Comparison of ENCODE assay signal across 10 cellular contexts in genomic region chr7:1175597-1175966, GRCh38. TPM values are rescaled to one million over a fixed set of nuclear protein-coding genes. Genes with fewer than 3 reads are reported as not detected.
DNase-seq lines count a peak whose midpoint lies in the region; ATAC-seq, FAIRE-seq and TF ChIP-seq lines count a peak whose summit lies in the region.
"Had no signal": no experiment of that assay in that cellular context is flagged by ENCODE, and none has a peak within 500 bp of the region (broad histone marks: within the 10 kb centered on the region; RNA-seq: fewer than 3 reads in every experiment).

No MANE protein-coding gene starts in this region.

- no peak overlapping the region for H3K14ac ChIP-seq in neuronal stem cell (ENCODE audit: low read length)

- TF ChIP-seq RAD21 in GM12878 (IDR thresholded peaks at IDR 0.05; ENCODE audit: insufficient read depth, low read depth, low read length) = no peak

- H2BK15ac ChIP-seq in neuronal stem cell (ENCODE audit: low read length) = no peak overlapping the region

- FAIRE-seq in GM12878 (lab: Jason Lieb, UNC) = no peak

- CTCF ChIA-PET in A673 (lab: Charles Lee) (interaction anchor here (0.6 to 2.4 kb wide), 5 partner anchors 15 to 1682 kb away, joined by 3 to 9 read pairs (median 6); partner anchors contain the start of gene ZFAND2A), GM12878 (lab: Yijun Ruan, JAX) (interaction anchor here (0.6 to 5.8 kb wide), 28 partner anchors 9 to 835 kb away, joined by 3 to 115 read pairs (median 4); partner anchors contain the start of genes COX19, GPER1, GPR146 and ZFAND2A)

- no peak overlapping the region for H2BK5ac ChIP-seq in neuronal stem cell (ENCODE audit: low read length)

- ATAC-seq in GM12878 = no peak
- ATAC-seq in HG02870 (IDR thresholded peaks at IDR 0.05; ENCODE audit: unreplicated experiment) = no peak
- no peak for ATAC-seq in GM21526 (IDR thresholded peaks at IDR 0.05; ENCODE audit: low FRiP score, unreplicated experiment)

- no peak overlapping the region for H2BK12ac ChIP-seq in neuronal stem cell (ENCODE audit: low read length)

- no peak overlapping the region for H4K91ac ChIP-seq in neuronal stem cell (ENCODE audit: low read depth, low read length, poor library complexity)

- RAD21 ChIA-PET in GM12878 (lab: Charles Lee; ENCODE audit: unreplicated experiment) = interaction anchor here (0.8 to 3.0 kb wide), 13 partner anchors 24 to 268 kb away, joined by 3 to 42 read pairs (median 5); partner anchors contain the start of gene GPER1

- H3K4me3 ChIP-seq in A673 (ENCODE audit: low read depth, low read length, poor library complexity, severe bottlenecking) = peak overlapping the region; percentile 28
- H3K4me3 ChIP-seq in HUES6 (ENCODE audit: low read depth, low read length) = 0 out of 2 replicates have a peak overlapping the region, but pooled peaks have one; percentile 43
- H3K4me3 ChIP-seq in GM12878 = peak overlapping the region; percentile 19; the same call in 1 of the 2 replicates
- H3K4me3 ChIP-seq in neuronal stem cell (ENCODE audit: low read length in 2 of 2) = no peak overlapping the region

- TF ChIP-seq EP300 in GM12878 (IDR thresholded peaks at IDR 0.05; ENCODE audit: borderline replicate concordance in 1 of 2, control insufficient read depth in 1 of 2, low read depth in 2 of 2, low read length in 2 of 2) = no peak

- no peaks in the 10 kb centered on the region for H3K27me3 ChIP-seq in A673 (replicated peaks; ENCODE audit: insufficient read depth, low read depth, low read length, poor library complexity)
- no peaks in the 10 kb centered on the region for H3K27me3 ChIP-seq in HUES6 (ENCODE audit: control insufficient read depth, insufficient read depth, low read length)
- H3K27me3 ChIP-seq in GM12878 (replicated peaks in 1 of 2; ENCODE audit: control insufficient read depth in 2 of 2, insufficient read depth in 2 of 2, low read length in 1 of 2) = no peaks in the 10 kb centered on the region
- H3K27me3 ChIP-seq in neuronal stem cell (ENCODE audit: control insufficient read depth in 3 of 3, insufficient read depth in 3 of 3, low read depth in 1 of 3, low read length in 3 of 3) = no peaks in the 10 kb centered on the region

- no peaks in the 10 kb centered on the region for H3K9me3 ChIP-seq in A673 (ENCODE audit: low read depth, low read length, poor library complexity, severe bottlenecking)
- H3K9me3 ChIP-seq in HUES6 (ENCODE audit: control insufficient read depth, insufficient read depth, low read depth, low read length) = 0 out of 2 replicates have a peak, but pooled peaks cover 2% of the 10 kb centered on the region
- no peaks in the 10 kb centered on the region; the same call in 2 of the 3 replicates for H3K9me3 ChIP-seq in GM12878 (replicated peaks; ENCODE audit: control insufficient read depth, insufficient read depth, low read length)
- peaks cover 0 to 8% of the 10 kb centered on the region in 2 donors for H3K9me3 ChIP-seq in neuronal stem cell (replicated peaks in 1 of 2; ENCODE audit: control insufficient read depth in 2 of 2, insufficient read depth in 1 of 2, low read depth in 1 of 2, low read length in 2 of 2)

- no peak overlapping the region for H3K27ac ChIP-seq in A673 (ENCODE audit: low read depth, low read length, poor library complexity, severe bottlenecking)
- H3K27ac ChIP-seq in HUES6 (ENCODE audit: low read depth, low read length) = no peak overlapping the region
- H3K27ac ChIP-seq in GM12878 (ENCODE audit: control insufficient read depth, insufficient read depth) = no peak overlapping the region
- H3K27ac ChIP-seq in neuronal stem cell (replicated peaks; ENCODE audit: low read length) = no peak overlapping the region

- H4K8ac ChIP-seq in neuronal stem cell (ENCODE audit: low read depth, low read length) = peak overlapping the region; percentile 1

- BruUV-seq in A673 (replicated peaks; lab: Mats Ljungman, UMichigan) (no TSS peak), GM12878 (replicated peaks; lab: Mats Ljungman, UMichigan) (no TSS peak)

- H2AFZ ChIP-seq in GM12878 (ENCODE audit: control insufficient read depth, low read depth, low read length) = peak overlapping the region; percentile 94
- H2AFZ ChIP-seq in neuronal stem cell (ENCODE audit: low read length) = peak overlapping the region; percentile 78

- no peak for TF ChIP-seq CTCF in A673 (conservative IDR thresholded peaks at IDR 0.05; ENCODE audit: low read depth, low read length)
- no peak for TF ChIP-seq CTCF in GM12878 (IDR thresholded peaks at IDR 0.05 in 2 of 3, conservative IDR thresholded peaks at IDR 0.05 in 1 of 3; ENCODE audit: control insufficient read depth in 2 of 3, extremely low read depth in 1 of 3, insufficient read depth in 1 of 3, low read depth in 3 of 3, low read length in 3 of 3)

- H2BK120ac ChIP-seq in neuronal stem cell (ENCODE audit: low read depth, low read length) = no peak overlapping the region

- no peaks in the 10 kb centered on the region for H3K79me1 ChIP-seq in neuronal stem cell (ENCODE audit: low read depth, low read length)

- H3K9ac ChIP-seq in HUES6 (ENCODE audit: low read length) (no peak overlapping the region), GM12878 (ENCODE audit: control insufficient read depth, insufficient read depth, low read length) (no peak overlapping the region), neuronal stem cell (ENCODE audit: low read depth, low read length, poor library complexity) (no peak overlapping the region)

- DNase-seq in A673 (ENCODE audit: low spot score) = no peak
- DNase-seq in GM12878 (ENCODE audit: low read depth, low spot score) = no peak
- no peak for DNase-seq in neuronal stem cell (ENCODE audit: low spot score)
- DNase-seq in DMS53 (lab: John Stamatoyannopoulos, UW) = no peak
- no peak for DNase-seq in glomerular visceral epithelial cell (ENCODE audit: extremely low spot score)
- DNase-seq: NCI-H510A had no signal

- no peaks in the 10 kb centered on the region for H3K36me3 ChIP-seq in A673 (ENCODE audit: insufficient read depth, low read length, poor library complexity, severe bottlenecking)
- no peaks in the 10 kb centered on the region for H3K36me3 ChIP-seq in HUES6 (ENCODE audit: control insufficient read depth, insufficient read depth, low read length)
- no peaks in the 10 kb centered on the region for H3K36me3 ChIP-seq in GM12878 (ENCODE audit: control insufficient read depth in 2 of 2, insufficient read depth in 2 of 2, low read length in 1 of 2)
- H3K36me3 ChIP-seq in neuronal stem cell (replicated peaks in 1 of 2; ENCODE audit: control insufficient read depth in 2 of 2, insufficient read depth in 2 of 2, low read length in 2 of 2) = no peaks in the 10 kb centered on the region

- H3K4me1 ChIP-seq in A673 (ENCODE audit: insufficient read depth, low read length, poor library complexity, severe bottlenecking) = peaks cover 13% of the 10 kb centered on the region
- peaks cover 4% of the 10 kb centered on the region for H3K4me1 ChIP-seq in HUES6 (ENCODE audit: control insufficient read depth, insufficient read depth, low read length)
- H3K4me1 ChIP-seq in GM12878 (ENCODE audit: control insufficient read depth, insufficient read depth, low read length) = peaks cover 4% of the 10 kb centered on the region; the same call in 1 of the 2 replicates
- peaks cover 0 to 2% of the 10 kb centered on the region in 2 donors for H3K4me1 ChIP-seq in neuronal stem cell (ENCODE audit: control insufficient read depth in 2 of 2, insufficient read depth in 1 of 2, low read depth in 1 of 2, low read length in 2 of 2)

- H3K4me2 ChIP-seq in GM12878 (ENCODE audit: control insufficient read depth, insufficient read depth) (peak overlapping the region; percentile 74), neuronal stem cell (ENCODE audit: insufficient read depth, low read length, poor library complexity, severe bottlenecking) (no peak overlapping the region)

- intact Hi-C loops in A673 (cut with micrococcal nuclease; ENCODE audit: unreplicated experiment) = no loop called here
- intact Hi-C loops in GM12878 (cut with micrococcal nuclease; ENCODE audit: unreplicated experiment) = loop anchor here (5.0 kb wide), 1 partner anchor 108 kb away; no protein-coding TSS in a partner anchor

- TF ChIP-seq POLR2A in GM12878 (IDR thresholded peaks at IDR 0.05; ENCODE audit: low read depth, low read length) = no peak

- 85% methylated on average over 15 of the region's 15 CpGs for WGBS in GM12878 (ENCODE audit: insufficient coverage, insufficient replicate concordance, low lambda C conversion rate, missing lambda C conversion rate)
- no CpG with 5 or more reads among the region's 15 CpGs for WGBS in neuronal stem cell (ENCODE audit: extremely low coverage in 2 of 2, insufficient read length in 2 of 2, insufficient replicate concordance in 1 of 2), 2 donors

- in situ Hi-C loops in GM12878 (cut with MboI) = loop anchor here (5.0 kb wide), 1 partner anchor 183 kb away; no protein-coding TSS in a partner anchor

- H3K23ac ChIP-seq in neuronal stem cell (ENCODE audit: low read depth, low read length, poor library complexity) = no peak overlapping the region

- H3K79me2 ChIP-seq in GM12878 (ENCODE audit: control insufficient read depth, insufficient read depth, low read length) = no peaks in the 10 kb centered on the region

- H2AK5ac ChIP-seq in neuronal stem cell (ENCODE audit: low read depth, low read length) = peak overlapping the region; percentile 66

- H3K18ac ChIP-seq in neuronal stem cell (ENCODE audit: low read length) = peak overlapping the region; percentile 36

- no peaks in the 10 kb centered on the region for H4K20me1 ChIP-seq in GM12878 (ENCODE audit: control insufficient read depth, insufficient read depth)

- no peak overlapping the region for H3K4ac ChIP-seq in neuronal stem cell (ENCODE audit: low read length)

- SMC1A ChIA-PET in GM12878 (lab: Charles Lee; ENCODE audit: uncharacterized antibody, unreplicated experiment) = interaction anchor here (0.7 to 5.1 kb wide), 12 partner anchors 14 to 266 kb away, joined by 3 to 35 read pairs (median 3); partner anchors contain the start of gene GPR146

- POLR2A ChIA-PET in A673 (lab: Charles Lee; ENCODE audit: low non-redundant PET) = no interaction called here
- POLR2A ChIA-PET in GM12878 (lab: Charles Lee) = interaction anchor here (1.2 to 2.0 kb wide), 4 partner anchors 15 to 90 kb away, joined by 3 to 8 read pairs (median 4); a partner anchor contains a TSS

RNA-seq across cellular contexts. Expression of gene ZFAND2A, which starts 15.6 kb away (rescaled TPM):
- total RNA-seq in A673 (2021) (26.1 and 27.4 TPM in 2 replicates), GM12878 (2014; rRNA removed) (15.4 and 19.4 TPM in 2 replicates), GM12878 (2014; rRNA removed; fragmentation: Illumina TruSeq; extraction: Trizol) (16.0 and 17.6 TPM in 2 replicates), GM12878 (2021) (14.8 and 16.7 TPM in 2 replicates)
- 22.3 and 26.6 TPM in 2 replicates for total RNA-seq in GM12878 (2013; cell fraction: nucleolus; rRNA removed)
- polyA plus RNA-seq in GM12878 (2011; ENCODE audit: low read depth) = 28.4 TPM
- polyA plus RNA-seq in GM12878 (2011; rRNA removed) (30.8 and 32.5 TPM in 2 replicates), GM12878 (2014; fragmentation: Illumina TruSeq; extraction: Trizol) (14.1 and 17.2 TPM in 2 replicates), GM12878 (2014; fragmentation: Nextera tagmentation; extraction: Ambion mirVana) (10 to 100 TPM; 34.9 to 39.9 TPM), GM12878 (2014; rRNA removed) (19.8 and 23.1 TPM in 2 replicates), GM12878 (2016; fragmentation: Nextera tagmentation; extraction: Ambion mirVana) (10 to 100 TPM; 21.7 to 23.1 TPM)
- polyA plus RNA-seq in GM12878 (2011; cell fraction: cytosol; rRNA removed) = 27.5 TPM in 2 replicates
- polyA plus RNA-seq in GM12878 (2011; cell fraction: nucleus; rRNA removed) = 22.1 and 26.6 TPM in 2 replicates
- 28.4 and 35.3 TPM in 2 replicates for polyA plus RNA-seq in GM12878 (2012)
- polyA minus RNA-seq in GM12878 (2011; rRNA and poly(A)+ RNA removed) = 12.7 and 16.2 TPM in 2 replicates
- 5.8 and 9.6 TPM in 2 replicates for polyA minus RNA-seq in GM12878 (2011; cell fraction: cytosol; rRNA and poly(A)+ RNA removed)
- polyA minus RNA-seq in GM12878 (2011; cell fraction: nucleus; rRNA and poly(A)+ RNA removed) = 15.6 and 20.4 TPM in 2 replicates
- 9.5 TPM for polyA plus RNA-seq in neuronal stem cell (2013, experiment 1 of 2)
- 8.7 TPM for polyA plus RNA-seq in neuronal stem cell (2013, experiment 2 of 2)

RNA-seq across cellular contexts. Expression of gene UNCX, which starts 57.1 kb away (rescaled TPM):
- total RNA-seq in A673 (2021) = 1.2 and 1.9 TPM in 2 replicates
- not detected in 2 replicates for total RNA-seq in GM12878 (2013; cell fraction: nucleolus; rRNA removed)
- not detected in 2 replicates for total RNA-seq in GM12878 (2014; rRNA removed)
- total RNA-seq in GM12878 (2014; rRNA removed; fragmentation: Illumina TruSeq; extraction: Trizol) = not detected in 2 replicates
- not detected in 2 replicates for total RNA-seq in GM12878 (2021)
- polyA plus RNA-seq in GM12878 (2011; ENCODE audit: low read depth) = not detected
- not detected in 2 replicates for polyA plus RNA-seq in GM12878 (2011; rRNA removed)
- polyA plus RNA-seq in GM12878 (2011; cell fraction: cytosol; rRNA removed) = not detected in 2 replicates
- not detected in 2 replicates for polyA plus RNA-seq in GM12878 (2011; cell fraction: nucleus; rRNA removed)
- not detected in 2 replicates for polyA plus RNA-seq in GM12878 (2012)
- not detected in 2 replicates for polyA plus RNA-seq in GM12878 (2014; fragmentation: Illumina TruSeq; extraction: Trizol)
- polyA plus RNA-seq in GM12878 (2014; fragmentation: Nextera tagmentation; extraction: Ambion mirVana) = not detected
- not detected in 2 replicates for polyA plus RNA-seq in GM12878 (2014; rRNA removed)
- not detected for polyA plus RNA-seq in GM12878 (2016; fragmentation: Nextera tagmentation; extraction: Ambion mirVana)
- not detected in 2 replicates for polyA minus RNA-seq in GM12878 (2011; rRNA and poly(A)+ RNA removed)
- polyA minus RNA-seq in GM12878 (2011; cell fraction: cytosol; rRNA and poly(A)+ RNA removed) = not detected in 2 replicates
- polyA minus RNA-seq in GM12878 (2011; cell fraction: nucleus; rRNA and poly(A)+ RNA removed) = not detected in 2 replicates
- 0.01 TPM for polyA plus RNA-seq in neuronal stem cell (2013, experiment 1 of 2)
- polyA plus RNA-seq in neuronal stem cell (2013, experiment 2 of 2) = 0.01 TPM
- total RNA-seq: CD4-positive, alpha-beta memory T cell had no signal
- polyA plus RNA-seq: CD4-positive, alpha-beta memory T cell had no signal

Comparison
In these comparisons a context has a peak if more than half of its experiments do, and no peak if none do; other contexts are left out.
1. H3K4me3 ChIP-seq: peak in A673 (single experiment), HUES6 (single experiment) and GM12878 (single experiment); none in neuronal stem cell (0 of 2).